In genomic region chr15:69297642-69298353, GRCh38 we compare ENCODE assay signal across 1 cellular context.
TF ChIP-seq lines count a peak whose summit lies in the region.

No MANE protein-coding gene starts in this region.

TF ChIP-seq in H1, 55 proteins besides CTCF, POLR2A, EP300 and RAD21:
- TF ChIP-seq BCL11A (IDR thresholded peaks at IDR 0.05; ENCODE audit: low read depth in 2 of 2, low read length in 2 of 2) (no peak), TAF1 (IDR thresholded peaks at IDR 0.05; ENCODE audit: low read depth, low read length) (no peak), PHF8 (conservative IDR thresholded peaks at IDR 0.05; ENCODE audit: low read depth, low read length) (no peak), CHD7 (IDR thresholded peaks at IDR 0.05; ENCODE audit: insufficient replicate concordance, low read length) (no peak), ZNF274 (IDR thresholded peaks at IDR 0.05; ENCODE audit: borderline replicate concordance, extremely low read depth, low read length) (no peak), SIN3A (conservative IDR thresholded peaks at IDR 0.05 in 1 of 2, IDR thresholded peaks at IDR 0.05 in 1 of 2; ENCODE audit: low read depth in 1 of 2, low read length in 2 of 2) (no peak), MAFK (IDR thresholded peaks at IDR 0.05; ENCODE audit: low read depth, low read length) (no peak), SP4 (IDR thresholded peaks at IDR 0.05; ENCODE audit: low read length) (no peak), YY1 (IDR thresholded peaks at IDR 0.05; ENCODE audit: low read depth, low read length) (no peak), ASH2L (IDR thresholded peaks at IDR 0.05; ENCODE audit: low read length) (no peak), RBBP5 (IDR thresholded peaks at IDR 0.05; ENCODE audit: borderline replicate concordance, low read depth, low read length) (no peak), MAX (IDR thresholded peaks at IDR 0.05) (no peak), ATF2 (IDR thresholded peaks at IDR 0.05; ENCODE audit: low read length) (no peak), BRCA1 (IDR thresholded peaks at IDR 0.05; ENCODE audit: low read depth, low read length) (no peak), BACH1 (IDR thresholded peaks at IDR 0.05; ENCODE audit: low read length) (no peak), CHD2 (IDR thresholded peaks at IDR 0.05; ENCODE audit: low read length) (no peak), SIX5 (IDR thresholded peaks at IDR 0.05; ENCODE audit: low read depth, low read length) (no peak), GTF2F1 (IDR thresholded peaks at IDR 0.05; ENCODE audit: borderline replicate concordance, low read depth, low read length) (no peak), USF2 (IDR thresholded peaks at IDR 0.05; ENCODE audit: low read length) (no peak)
